8 cellular contexts compared by ENCODE assay signal in the genomic region with DNA sequence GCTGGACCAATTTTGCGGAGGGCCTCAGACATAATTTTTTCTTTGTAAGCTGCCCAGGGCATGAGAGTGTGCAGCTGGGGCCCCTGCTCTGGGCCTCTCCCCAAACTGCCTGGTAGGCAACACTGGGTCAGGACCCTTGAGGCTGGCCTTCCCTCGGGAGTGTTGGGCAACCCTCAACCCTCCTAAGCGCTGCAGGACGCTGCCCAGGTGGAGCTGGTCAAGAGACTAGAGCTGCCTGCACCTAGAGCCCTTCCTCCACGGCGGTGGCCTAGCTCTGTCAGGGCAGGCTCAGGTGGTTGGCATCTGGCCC. TPM values are rescaled to one million over a fixed set of nuclear protein-coding genes. Genes with fewer than 3 reads are reported as not detected.
DNase-seq lines count a peak whose midpoint lies in the region; ATAC-seq and TF ChIP-seq lines count a peak whose summit lies in the region.

No MANE protein-coding gene starts in this region.

- H3K36me3 ChIP-seq in hepatocyte (replicated peaks; ENCODE audit: insufficient read depth, low read depth) (no peaks in the 10 kb centered on the region), smooth muscle cell (ENCODE audit: low read depth) (peaks cover 3% of the 10 kb centered on the region)

- H3K4me3 Mint-ChIP-seq in T-helper 2 cell treated with Interferon-gamma antibody and Interleukin-4, amounts not matched to agents 5 μg/mL and 100 μg/mL, for 36 hours: peak overlapping the region; percentile 49
- peak overlapping the region; percentile 79 for H3K4me3 Mint-ChIP-seq in T-helper 17 cell

- peaks cover 4% of the 10 kb centered on the region for H3K4me1 Mint-ChIP-seq in T-helper 2 cell treated with Interferon-gamma antibody and Interleukin-4, amounts not matched to agents 5 μg/mL and 100 μg/mL, for 36 hours (ENCODE audit: low read depth)
- peaks cover 10% of the 10 kb centered on the region for H3K4me1 Mint-ChIP-seq in T-helper 17 cell

- H4K20me1 ChIP-seq in hepatocyte (ENCODE audit: insufficient read depth, poor library complexity, severe bottlenecking): no peaks in the 10 kb centered on the region
- H4K20me1 ChIP-seq in smooth muscle cell (ENCODE audit: low read depth): peaks cover 11% of the 10 kb centered on the region

- H3K4me3 ChIP-seq in hepatocyte (peak overlapping the region; percentile 94), smooth muscle cell (no peak overlapping the region)

- H3K9me2 ChIP-seq in hepatocyte (replicated peaks; ENCODE audit: insufficient read depth): no peaks in the 10 kb centered on the region

- peaks cover 22% of the 10 kb centered on the region for H3K36me3 Mint-ChIP-seq in T-helper 2 cell treated with Interferon-gamma antibody and Interleukin-4, amounts not matched to agents 5 μg/mL and 100 μg/mL, for 36 hours (ENCODE audit: low read depth)
- H3K36me3 Mint-ChIP-seq in T-helper 17 cell (ENCODE audit: low read depth): peaks cover 9% of the 10 kb centered on the region

- no peak for ATAC-seq in T-helper 17 cell
- no peak for ATAC-seq in GM21737 (IDR thresholded peaks at IDR 0.05; ENCODE audit: unreplicated experiment)
- ATAC-seq in GM21381 (IDR thresholded peaks at IDR 0.05; ENCODE audit: unreplicated experiment): no peak

- no peak for DNase-seq in T-helper 2 cell treated with Interferon-gamma antibody and Interleukin-4, amounts not matched to agents 5 μg/mL and 100 μg/mL, for 36 hours (ENCODE audit: low spot score)
- DNase-seq in T-helper 2 cell (no peak), T-helper 17 cell (no peak), hepatocyte (ENCODE audit: low spot score) (no peak), smooth muscle cell (lab: John Stamatoyannopoulos, UW; ENCODE audit: unreplicated experiment) (no peak), NCI-H2171 (lab: John Stamatoyannopoulos, UW) (no peak)

- H3K27me3 Mint-ChIP-seq in T-helper 2 cell treated with Interferon-gamma antibody and Interleukin-4, amounts not matched to agents 5 μg/mL and 100 μg/mL, for 36 hours (ENCODE audit: low read depth): peaks cover 26% of the 10 kb centered on the region
- peaks cover 42% of the 10 kb centered on the region for H3K27me3 Mint-ChIP-seq in T-helper 17 cell

- H2AFZ ChIP-seq in hepatocyte (no peak overlapping the region), smooth muscle cell (ENCODE audit: low read depth) (no peak overlapping the region)

- H3K4me2 ChIP-seq in hepatocyte (peak overlapping the region; percentile 98), smooth muscle cell (peak overlapping the region; percentile 94)

- H3K9me3 Mint-ChIP-seq in T-helper 2 cell treated with Interferon-gamma antibody and Interleukin-4, amounts not matched to agents 5 μg/mL and 100 μg/mL, for 36 hours: no peaks in the 10 kb centered on the region

- H3K9ac ChIP-seq in smooth muscle cell (ENCODE audit: low read depth): no peak overlapping the region

- H3K9me3 ChIP-seq in T-helper 17 cell (ENCODE audit: control insufficient read depth, low read length, poor library complexity, severe bottlenecking): no peaks in the 10 kb centered on the region
- H3K9me3 ChIP-seq in hepatocyte (ENCODE audit: low read depth): no peaks in the 10 kb centered on the region
- no peaks in the 10 kb centered on the region for H3K9me3 ChIP-seq in smooth muscle cell (replicated peaks; ENCODE audit: low read depth)

- H3K4me1 ChIP-seq in hepatocyte (ENCODE audit: insufficient read depth): peaks cover 8% of the 10 kb centered on the region
- peaks cover 13% of the 10 kb centered on the region for H3K4me1 ChIP-seq in smooth muscle cell (ENCODE audit: low read depth)

- H3K79me2 ChIP-seq in hepatocyte (peaks cover 21% of the 10 kb centered on the region), smooth muscle cell (ENCODE audit: low read depth) (peaks cover 6% of the 10 kb centered on the region)

- H3K27me3 ChIP-seq in hepatocyte: no peaks in the 10 kb centered on the region
- no peaks in the 10 kb centered on the region for H3K27me3 ChIP-seq in smooth muscle cell (ENCODE audit: low read depth)

- TF ChIP-seq CTCF in hepatocyte (IDR thresholded peaks at IDR 0.05; ENCODE audit: poor library complexity) (no peak), smooth muscle cell (IDR thresholded peaks at IDR 0.05; ENCODE audit: borderline replicate concordance, insufficient read depth, poor library complexity, severe bottlenecking) (no peak)

- no peak overlapping the region for H3K27ac ChIP-seq in hepatocyte
- no peak overlapping the region for H3K27ac ChIP-seq in smooth muscle cell (ENCODE audit: low read depth)

- 58% methylated on average over 6 of the region's 6 CpGs for WGBS in hepatocyte (ENCODE audit: low lambda C conversion rate, missing lambda C conversion rate)
- WGBS in smooth muscle cell (ENCODE audit: low lambda C conversion rate): 59% methylated on average over 6 of the region's 6 CpGs

- no peaks in the 10 kb centered on the region for H3F3A ChIP-seq in smooth muscle cell (ENCODE audit: low read depth)

- H3K27ac Mint-ChIP-seq in T-helper 2 cell treated with Interferon-gamma antibody and Interleukin-4, amounts not matched to agents 5 μg/mL and 100 μg/mL, for 36 hours: no peak overlapping the region
- no peak overlapping the region for H3K27ac Mint-ChIP-seq in T-helper 17 cell

RNA-seq across cellular contexts. Expression of a gene that starts 0.5 kb away (rescaled TPM):
- total RNA-seq in T-helper 17 cell: not detected
- 33.7 and 44.3 TPM in 2 replicates for total RNA-seq in hepatocyte
- 97.1 and 98.7 TPM in 2 replicates for polyA plus RNA-seq in hepatocyte
- total RNA-seq in smooth muscle cell: 40.7 and 46.6 TPM in 2 replicates
- polyA plus RNA-seq in smooth muscle cell: 91.3 and 108 TPM in 2 replicates

RNA-seq across cellular contexts. Expression of a gene that starts 9.8 kb away (rescaled TPM):
- 10 to 100 TPM; 42.8 to 52.7 TPM for total RNA-seq in T-helper 17 cell
- total RNA-seq in hepatocyte: 30.0 and 47.5 TPM in 2 replicates
- polyA plus RNA-seq in hepatocyte: 86.9 and 92.5 TPM in 2 replicates
- total RNA-seq in smooth muscle cell: 19.8 and 48.5 TPM in 2 replicates
- 99.7 and 107 TPM in 2 replicates for polyA plus RNA-seq in smooth muscle cell

RNA-seq across cellular contexts. Expression of a gene that starts 17.4 kb away (rescaled TPM):
- total RNA-seq in T-helper 17 cell (10 to 100 TPM; 66.7 to 87.5 TPM), hepatocyte (38.1 and 53.8 TPM in 2 replicates), smooth muscle cell (33.0 and 36.3 TPM in 2 replicates)
- polyA plus RNA-seq in hepatocyte (18.5 and 19.3 TPM in 2 replicates), smooth muscle cell (10.2 and 14.1 TPM in 2 replicates)

RNA-seq across cellular contexts. Expression of a gene that starts 28.2 kb away (rescaled TPM):
- total RNA-seq in T-helper 17 cell (10 to 100 TPM in 1 of 2 donors, 1 to 10 TPM in 1; 3.5 to 11.2 TPM), hepatocyte (1.4 and 3.3 TPM in 2 replicates), smooth muscle cell (0.27 and 0.99 TPM in 2 replicates)
- polyA plus RNA-seq in hepatocyte (0.56 and 2.3 TPM in 2 replicates), smooth muscle cell (0.33 and 2.4 TPM in 2 replicates)

RNA-seq across cellular contexts. Expression of a gene that starts 47.7 kb away (rescaled TPM):
- total RNA-seq in T-helper 17 cell: 100 to 1,000 TPM; 533 to 568 TPM
- 0.03 and 0.08 TPM in 2 replicates for total RNA-seq in hepatocyte
- not detected in 2 replicates for polyA plus RNA-seq in hepatocyte
- 0.27 TPM in 1 of 2 replicates, not detected in the other for total RNA-seq in smooth muscle cell
- polyA plus RNA-seq in smooth muscle cell: 0.21 TPM in 1 of 2 replicates, not detected in the other

Comparison
In these comparisons a context has a peak if more than half of its experiments do, and no peak if none do; other contexts are left out.
1. RNA of a gene that starts 0.5 kb away (total RNA-seq): 33.7 to 44.3 TPM in hepatocyte and 40.7 to 46.6 TPM in smooth muscle cell; not detected in T-helper 17 cell; every median in the first group is over 10 times any median in the second.